38 cellular contexts compared by ENCODE assay signal in the genomic region with DNA sequence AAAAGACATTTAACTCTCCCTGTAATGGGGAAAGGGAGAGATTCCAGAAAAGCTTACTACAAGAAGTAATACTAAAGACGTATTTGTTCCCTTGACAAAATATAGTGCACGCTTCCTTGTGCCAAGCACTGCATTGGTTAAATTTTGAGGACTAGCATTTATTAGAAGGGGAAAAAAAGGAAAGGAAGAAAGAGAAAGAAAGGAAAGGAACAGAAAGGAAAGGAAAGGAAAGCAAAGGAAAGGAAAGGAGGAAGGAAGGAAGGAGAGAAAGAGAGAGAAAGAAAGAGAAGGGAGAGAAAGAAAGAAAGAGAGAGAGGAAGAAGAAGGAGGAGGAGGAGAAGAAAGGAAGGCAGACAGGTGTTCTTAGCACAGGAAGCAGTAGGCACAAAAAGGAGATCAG.
"Had no signal": no experiment of that assay in that cellular context is flagged by ENCODE, and none has a peak within 500 bp of the region (broad histone marks: within the 10 kb centered on the region; RNA-seq: fewer than 3 reads in every experiment).

No MANE protein-coding gene starts in this region.

- H3K36me3 ChIP-seq: adrenal gland, ascending aorta, brain microvascular endothelial cell, breast epithelium, cardiac muscle cell had no signal

- H3K4me1 ChIP-seq: adrenal gland, ascending aorta, body of pancreas, breast epithelium had no signal

- H3K9me3 ChIP-seq: adrenal gland, ascending aorta, body of pancreas, breast epithelium had no signal

- H3K27ac ChIP-seq: adrenal gland, ascending aorta, body of pancreas, brain microvascular endothelial cell, breast epithelium, cardiac muscle cell had no signal

- H3K4me1 Mint-ChIP-seq: activated naive CD4-positive, alpha-beta T cell treated with anti-CD3 and anti-CD28 coated beads, Interleukin-2, amount 10 ng/mL, durations not matched to agents 7 days and 5 days; activated naive CD4-positive, alpha-beta T cell treated with anti-CD3 and anti-CD28 coated beads, Interleukin-2, amount 50 U/mL, for 24 hours; activated naive CD8-positive, alpha-beta T cell treated with anti-CD3 and anti-CD28 coated beads for 36 hours; activated naive CD8-positive, alpha-beta T cell treated with anti-CD3 and anti-CD28 coated beads, Interleukin-2, amount 10 ng/mL, durations not matched to agents 7 days and 5 days; activated naive CD8-positive, alpha-beta T cell treated with anti-CD3 and anti-CD28 coated beads, Interleukin-2, amount 50 U/mL, for 24 hours; activated T-helper 17 cell treated with anti-CD3 and anti-CD28 coated beads, Interleukin-2, amount 50 U/mL, for 72 hours; central memory CD8-positive, alpha-beta T cell had no signal

- H3K9me3 Mint-ChIP-seq: activated naive CD4-positive, alpha-beta T cell treated with anti-CD3 and anti-CD28 coated beads, Interleukin-2, amount 10 ng/mL, durations not matched to agents 7 days and 5 days; activated T-cell treated with anti-CD3 and anti-CD28 coated beads, Interleukin-2, amount 50 U/mL, for 4 hours; activated T-helper 1 cell treated with anti-CD3 and anti-CD28 coated beads, Interleukin-12 subunit alpha, Interleukin-12 subunit beta, Interleukin-2, Interleukin-4 antibody, amounts not matched to agents 30 ng/mL and 10 ng/mL and 1 ng/mL, durations not matched to agents 14 hours and 24 hours and 36 hours had no signal

- H3K27me3 ChIP-seq: adrenal gland, ascending aorta, body of pancreas, brain microvascular endothelial cell, breast epithelium, cardiac muscle cell had no signal

- ATAC-seq: activated naive CD4-positive, alpha-beta T cell treated with anti-CD3 and anti-CD28 coated beads, Interleukin-2, amount 50 U/mL, for 72 hours; activated naive CD8-positive, alpha-beta T cell treated with anti-CD3 and anti-CD28 coated beads, Interleukin-2, amount 50 U/mL, for 24 hours; activated T-cell treated with anti-CD3 and anti-CD28 coated beads, Interleukin-2, amount 50 U/mL, for 4 hours; activated T-cell treated with anti-CD3 and anti-CD28 coated beads, Interleukin-2, amount 50 U/mL, for 72 hours; activated T-helper 17 cell treated with anti-CD3 and anti-CD28 coated beads, Interleukin-2, amount 50 U/mL, for 72 hours; body of pancreas had no signal

- DNase-seq: activated effector memory CD4-positive, alpha-beta T cell treated with anti-CD3 and anti-CD28 coated beads, Interleukin-2, amount 50 U/mL, for 16 hours; activated effector memory CD4-positive, alpha-beta T cell treated with Interleukin-2 at 50 U/mL for 16 hours; activated gamma-delta T cell; activated gamma-delta T cell treated with Interleukin-2 at 50 U/mL for 16 hours; activated naive CD4-positive, alpha-beta T cell; activated naive CD4-positive, alpha-beta T cell treated with anti-CD3 and anti-CD28 coated beads for 36 hours; activated naive CD4-positive, alpha-beta T cell treated with anti-CD3 and anti-CD28 coated beads, Interleukin-2, amount 10 ng/mL, durations not matched to agents 7 days and 5 days; activated naive CD4-positive, alpha-beta T cell treated with anti-CD3 and anti-CD28 coated beads, Interleukin-2, amount 50 U/mL, for 16 hours; activated naive CD4-positive, alpha-beta T cell treated with Interleukin-2 at 50 U/mL for 16 hours; activated naive CD8-positive, alpha-beta T cell treated with anti-CD3 and anti-CD28 coated beads for 36 hours; activated naive CD8-positive, alpha-beta T cell treated with anti-CD3 and anti-CD28 coated beads, Interleukin-2, amount 10 ng/mL, durations not matched to agents 7 days and 5 days; activated naive CD8-positive, alpha-beta T cell treated with anti-CD3 and anti-CD28 coated beads, Interleukin-2, amount 50 U/mL, for 24 hours; activated T-cell treated with anti-CD3 and anti-CD28 coated beads, Interleukin-2, amount 50 U/mL, for 1 hour; activated T-cell treated with anti-CD3 and anti-CD28 coated beads, Interleukin-2, amount 50 U/mL, for 24 hours; activated T-cell treated with anti-CD3 and anti-CD28 coated beads, Interleukin-2, amount 50 U/mL, for 4 hours; activated T-cell treated with anti-CD3 and anti-CD28 coated beads, Interleukin-2, amount 50 U/mL, for 48 hours; activated T-cell treated with anti-CD3 and anti-CD28 coated beads, Interleukin-2, amount 50 U/mL, for 72 hours; adrenal gland; amniotic stem cell; amygdala; anterior cingulate cortex; aorta; body of pancreas; brain microvascular endothelial cell; caudate nucleus; central memory CD4-positive, alpha-beta T cell; cerebellar nuclear complex had no signal

- H3K27ac Mint-ChIP-seq: activated naive CD4-positive, alpha-beta T cell treated with anti-CD3 and anti-CD28 coated beads for 36 hours; activated naive CD4-positive, alpha-beta T cell treated with anti-CD3 and anti-CD28 coated beads, Interleukin-2, amount 10 ng/mL, durations not matched to agents 7 days and 5 days; activated naive CD4-positive, alpha-beta T cell treated with anti-CD3 and anti-CD28 coated beads, Interleukin-2, amount 50 U/mL, for 24 hours; activated naive CD4-positive, alpha-beta T cell treated with anti-CD3 and anti-CD28 coated beads, Interleukin-2, amount 50 U/mL, for 72 hours; activated naive CD8-positive, alpha-beta T cell; activated naive CD8-positive, alpha-beta T cell treated with anti-CD3 and anti-CD28 coated beads for 36 hours; activated naive CD8-positive, alpha-beta T cell treated with anti-CD3 and anti-CD28 coated beads, Interleukin-2, amount 10 ng/mL, durations not matched to agents 7 days and 5 days; activated naive CD8-positive, alpha-beta T cell treated with anti-CD3 and anti-CD28 coated beads, Interleukin-2, amount 50 U/mL, for 24 hours; activated T-cell treated with anti-CD3 and anti-CD28 coated beads, Interleukin-2, amount 50 U/mL, for 24 hours; activated T-cell treated with anti-CD3 and anti-CD28 coated beads, Interleukin-2, amount 50 U/mL, for 72 hours; activated T-helper 1 cell treated with anti-CD3 and anti-CD28 coated beads, Interleukin-12 subunit alpha, Interleukin-12 subunit beta, Interleukin-2, Interleukin-4 antibody, amounts not matched to agents 30 ng/mL and 10 ng/mL and 1 ng/mL, durations not matched to agents 14 hours and 24 hours and 36 hours; activated T-helper 17 cell treated with anti-CD3 and anti-CD28 coated beads, Interleukin-2, amount 50 U/mL, for 72 hours; activated T-helper 2 cell treated with anti-CD3 and anti-CD28 coated beads, Interferon-gamma antibody, Interleukin-2, Interleukin-4, amounts not matched to agents 10 μg/mL and 5 μg/mL and 100 μg/mL, durations not matched to agents 14 hours and 24 hours and 36 hours; brain had no signal

- H3K27me3 Mint-ChIP-seq: activated naive CD4-positive, alpha-beta T cell treated with anti-CD3 and anti-CD28 coated beads, Interleukin-2, amount 10 ng/mL, durations not matched to agents 7 days and 5 days; activated naive CD4-positive, alpha-beta T cell treated with anti-CD3 and anti-CD28 coated beads, Interleukin-2, amount 50 U/mL, for 24 hours; activated naive CD8-positive, alpha-beta T cell; activated naive CD8-positive, alpha-beta T cell treated with anti-CD3 and anti-CD28 coated beads for 36 hours; activated naive CD8-positive, alpha-beta T cell treated with anti-CD3 and anti-CD28 coated beads, Interleukin-2, amount 10 ng/mL, durations not matched to agents 7 days and 5 days; activated naive CD8-positive, alpha-beta T cell treated with anti-CD3 and anti-CD28 coated beads, Interleukin-2, amount 50 U/mL, for 24 hours; activated T-cell treated with anti-CD3 and anti-CD28 coated beads, Interleukin-2, amount 50 U/mL, for 24 hours; activated T-helper 17 cell treated with anti-CD3 and anti-CD28 coated beads, Interleukin-2, amount 50 U/mL, for 72 hours; central memory CD8-positive, alpha-beta T cell had no signal

- H3K4me3 ChIP-seq: adrenal gland, ascending aorta, body of pancreas, breast epithelium, cardiac muscle cell had no signal

- H3K4me3 Mint-ChIP-seq: activated naive CD4-positive, alpha-beta T cell treated with anti-CD3 and anti-CD28 coated beads for 36 hours; activated naive CD4-positive, alpha-beta T cell treated with anti-CD3 and anti-CD28 coated beads, Interleukin-2, amount 10 ng/mL, durations not matched to agents 7 days and 5 days; activated naive CD4-positive, alpha-beta T cell treated with anti-CD3 and anti-CD28 coated beads, Interleukin-2, amount 50 U/mL, for 24 hours; activated naive CD8-positive, alpha-beta T cell; activated naive CD8-positive, alpha-beta T cell treated with anti-CD3 and anti-CD28 coated beads for 36 hours; activated naive CD8-positive, alpha-beta T cell treated with anti-CD3 and anti-CD28 coated beads, Interleukin-2, amount 10 ng/mL, durations not matched to agents 7 days and 5 days; activated naive CD8-positive, alpha-beta T cell treated with anti-CD3 and anti-CD28 coated beads, Interleukin-2, amount 50 U/mL, for 24 hours; activated T-cell treated with anti-CD3 and anti-CD28 coated beads, Interleukin-2, amount 50 U/mL, for 24 hours; activated T-cell treated with anti-CD3 and anti-CD28 coated beads, Interleukin-2, amount 50 U/mL, for 4 hours; activated T-cell treated with anti-CD3 and anti-CD28 coated beads, Interleukin-2, amount 50 U/mL, for 72 hours; activated T-helper 1 cell treated with anti-CD3 and anti-CD28 coated beads, Interleukin-12 subunit alpha, Interleukin-12 subunit beta, Interleukin-2, Interleukin-4 antibody, amounts not matched to agents 30 ng/mL and 10 ng/mL and 1 ng/mL, durations not matched to agents 14 hours and 24 hours and 36 hours; activated T-helper 17 cell treated with anti-CD3 and anti-CD28 coated beads, Interleukin-2, amount 50 U/mL, for 72 hours; brain; central memory CD8-positive, alpha-beta T cell had no signal

- H3K36me3 Mint-ChIP-seq: activated naive CD4-positive, alpha-beta T cell treated with anti-CD3 and anti-CD28 coated beads, Interleukin-2, amount 10 ng/mL, durations not matched to agents 7 days and 5 days; activated naive CD4-positive, alpha-beta T cell treated with anti-CD3 and anti-CD28 coated beads, Interleukin-2, amount 50 U/mL, for 24 hours; activated naive CD4-positive, alpha-beta T cell treated with anti-CD3 and anti-CD28 coated beads, Interleukin-2, amount 50 U/mL, for 72 hours; activated naive CD8-positive, alpha-beta T cell; activated naive CD8-positive, alpha-beta T cell treated with anti-CD3 and anti-CD28 coated beads for 36 hours; activated naive CD8-positive, alpha-beta T cell treated with anti-CD3 and anti-CD28 coated beads, Interleukin-2, amount 10 ng/mL, durations not matched to agents 7 days and 5 days; brain had no signal
